In the genomic region with DNA sequence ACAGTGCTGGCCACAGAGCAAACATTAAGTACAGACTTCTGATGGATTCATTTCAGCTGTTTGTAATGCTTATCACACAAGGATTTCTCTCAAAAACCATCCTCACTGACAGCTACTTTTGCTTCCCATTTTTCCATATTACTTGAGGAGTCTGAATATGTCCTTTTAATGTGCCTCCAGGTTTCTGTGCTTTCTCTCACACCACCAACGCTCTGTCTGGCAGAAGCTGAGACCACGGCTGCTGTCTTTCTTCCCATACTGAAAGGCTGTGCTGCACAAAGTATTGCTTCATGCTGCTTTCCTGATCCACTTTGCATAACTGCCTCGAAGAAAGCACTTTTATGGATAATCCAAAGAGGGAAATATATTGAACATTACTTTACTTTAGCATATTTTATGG, we compare ENCODE assay signal across 17 cellular contexts.
"Had no signal": no experiment of that assay in that cellular context is flagged by ENCODE, and none has a peak within 500 bp of the region (broad histone marks: within the 10 kb centered on the region; RNA-seq: fewer than 3 reads in every experiment).

No MANE protein-coding gene starts in this region.

- ATAC-seq: activated CD4-positive, CD25-positive, alpha-beta regulatory T cell treated with anti-CD3 and anti-CD28 coated beads, Interleukin-2, amount 50 U/mL, for 24 hours; effector memory CD8-positive, alpha-beta T cell; lower lobe of right lung; stimulated activated memory B cell treated with anti-CD40 and anti-IgM and Interleukin-4, amounts not matched to agents 10 μg/mL and 1 μg/mL and 100 μg/mL, for 72 hours had no signal

- H3K27ac ChIP-seq: lower lobe of right lung, parathyroid adenoma, tibial artery had no signal

- H3K27me3 Mint-ChIP-seq: activated naive CD8-positive, alpha-beta T cell treated with anti-CD3 and anti-CD28 coated beads for 36 hours; stimulated activated memory B cell treated with anti-CD40 and anti-IgM and Interleukin-4, amounts not matched to agents 10 μg/mL and 1 μg/mL and 100 μg/mL, for 72 hours had no signal

- H3K4me1 Mint-ChIP-seq: activated naive CD8-positive, alpha-beta T cell treated with anti-CD3 and anti-CD28 coated beads for 36 hours; stimulated activated memory B cell treated with anti-CD40 and anti-IgM and Interleukin-4, amounts not matched to agents 10 μg/mL and 1 μg/mL and 100 μg/mL, for 72 hours had no signal

- H3K27ac Mint-ChIP-seq: activated naive CD8-positive, alpha-beta T cell treated with anti-CD3 and anti-CD28 coated beads for 36 hours; effector memory CD8-positive, alpha-beta T cell; stimulated activated memory B cell treated with anti-CD40 and anti-IgM and Interleukin-4, amounts not matched to agents 10 μg/mL and 1 μg/mL and 100 μg/mL, for 72 hours had no signal

- H3K27me3 ChIP-seq: heart left ventricle, tibial artery had no signal

- H3K4me3 Mint-ChIP-seq: activated naive CD8-positive, alpha-beta T cell treated with anti-CD3 and anti-CD28 coated beads for 36 hours; effector memory CD8-positive, alpha-beta T cell; stimulated activated memory B cell treated with anti-CD40 and anti-IgM and Interleukin-4, amounts not matched to agents 10 μg/mL and 1 μg/mL and 100 μg/mL, for 72 hours had no signal

- H3K9me3 Mint-ChIP-seq: activated naive CD8-positive, alpha-beta T cell treated with anti-CD3 and anti-CD28 coated beads for 36 hours; effector memory CD8-positive, alpha-beta T cell; stimulated activated memory B cell treated with anti-CD40 and anti-IgM and Interleukin-4, amounts not matched to agents 10 μg/mL and 1 μg/mL and 100 μg/mL, for 72 hours had no signal

- H3K36me3 ChIP-seq: heart left ventricle, lower lobe of right lung, tibial artery had no signal

- DNase-seq: activated CD4-positive, alpha-beta T cell treated with anti-CD3 and anti-CD28 coated beads, Interleukin-2, amount 50 U/mL, for 1 hour; activated CD8-positive, alpha-beta memory T cell treated with anti-CD3 and anti-CD28 coated beads for 24 hours; activated naive CD8-positive, alpha-beta T cell treated with anti-CD3 and anti-CD28 coated beads for 36 hours; aorta; cerebellar nuclear complex; effector memory CD8-positive, alpha-beta T cell; foreskin melanocyte; heart left ventricle; left cardiac atrium; lower lobe of right lung; midbrain; retina; stimulated activated CD4-positive, alpha-beta T cell treated with anti-CD3 and anti-CD28 coated beads, Interleukin-2, amount 100 ng/mL, for 48 hours; tibial artery had no signal

- H3K9me3 ChIP-seq: heart left ventricle, lower lobe of right lung, tibial artery had no signal

- H3K4me1 ChIP-seq: lower lobe of right lung, parathyroid adenoma had no signal

- H3K4me3 ChIP-seq: heart left ventricle, lower lobe of right lung, tibial artery had no signal

- H3K36me3 Mint-ChIP-seq: activated naive CD8-positive, alpha-beta T cell treated with anti-CD3 and anti-CD28 coated beads for 36 hours; stimulated activated memory B cell treated with anti-CD40 and anti-IgM and Interleukin-4, amounts not matched to agents 10 μg/mL and 1 μg/mL and 100 μg/mL, for 72 hours had no signal
